Comparison of ENCODE assay signal across 1 cellular context in the genomic region with DNA sequence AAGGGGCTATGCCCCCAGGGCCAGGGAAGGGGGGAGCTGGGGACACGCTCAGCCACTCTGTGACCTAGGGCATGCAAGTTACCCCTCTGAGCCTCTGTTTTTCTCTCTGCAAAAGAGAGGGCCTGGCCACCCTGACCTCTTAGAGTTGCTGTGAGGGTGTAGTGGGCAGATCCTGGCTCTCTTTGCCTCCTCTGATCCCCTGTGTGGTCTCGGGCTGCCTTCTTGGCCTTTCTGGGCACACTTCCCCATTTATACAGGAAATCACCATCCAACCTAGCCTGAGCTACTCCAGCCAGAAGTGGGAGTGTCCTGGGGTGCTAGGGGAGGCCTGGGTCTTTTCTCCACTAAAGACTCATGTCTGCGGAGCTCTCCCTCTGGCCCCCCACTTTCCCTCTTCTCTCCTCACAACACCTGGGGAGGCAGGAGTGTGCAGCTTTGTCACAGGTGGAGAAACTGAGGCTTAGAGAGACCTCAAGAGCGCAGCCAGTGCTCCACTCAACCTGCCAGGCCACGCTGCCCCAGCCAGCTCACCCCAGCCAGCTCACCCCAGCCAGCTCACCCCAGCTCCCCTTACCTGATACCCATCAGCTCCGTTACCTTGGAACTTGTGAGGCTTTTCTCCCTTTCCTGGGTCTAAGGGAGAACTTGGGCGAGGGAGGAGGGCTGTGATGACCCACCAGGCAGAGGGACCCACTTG.
TF ChIP-seq lines count a peak whose summit lies in the region.

No MANE protein-coding gene starts in this region.

TF ChIP-seq in IMR-90, 13 proteins besides CTCF, POLR2A, EP300 and RAD21:
- no peak for TF ChIP-seq NFE2L2 (IDR thresholded peaks at IDR 0.05; ENCODE audit: low read depth, low read length)
- TF ChIP-seq FOS (IDR thresholded peaks at IDR 0.05; ENCODE audit: low read depth, low read length) = no peak
- TF ChIP-seq RCOR1 (IDR thresholded peaks at IDR 0.05; ENCODE audit: insufficient replicate concordance, low read length) = no peak
- no peak for TF ChIP-seq SMC3 (IDR thresholded peaks at IDR 0.05; ENCODE audit: low read depth, low read length)
- TF ChIP-seq MAZ (IDR thresholded peaks at IDR 0.05; ENCODE audit: borderline replicate concordance, low read depth, low read length) = no peak
- no peak for TF ChIP-seq CHD1 (IDR thresholded peaks at IDR 0.05; ENCODE audit: low read depth, low read length)
- no peak for TF ChIP-seq BHLHE40 (IDR thresholded peaks at IDR 0.05; ENCODE audit: low read depth, low read length)
- TF ChIP-seq, protein P1, sequence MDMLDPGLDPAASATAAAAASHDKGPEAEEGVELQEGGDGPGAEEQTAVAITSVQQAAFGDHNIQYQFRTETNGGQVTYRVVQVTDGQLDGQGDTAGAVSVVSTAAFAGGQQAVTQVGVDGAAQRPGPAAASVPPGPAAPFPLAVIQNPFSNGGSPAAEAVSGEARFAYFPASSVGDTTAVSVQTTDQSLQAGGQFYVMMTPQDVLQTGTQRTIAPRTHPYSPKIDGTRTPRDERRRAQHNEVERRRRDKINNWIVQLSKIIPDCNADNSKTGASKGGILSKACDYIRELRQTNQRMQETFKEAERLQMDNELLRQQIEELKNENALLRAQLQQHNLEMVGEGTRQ (IDR thresholded peaks at IDR 0.05; ENCODE audit: low read depth, low read length) = no peak
